25 cellular contexts compared by ENCODE assay signal in the genomic region with DNA sequence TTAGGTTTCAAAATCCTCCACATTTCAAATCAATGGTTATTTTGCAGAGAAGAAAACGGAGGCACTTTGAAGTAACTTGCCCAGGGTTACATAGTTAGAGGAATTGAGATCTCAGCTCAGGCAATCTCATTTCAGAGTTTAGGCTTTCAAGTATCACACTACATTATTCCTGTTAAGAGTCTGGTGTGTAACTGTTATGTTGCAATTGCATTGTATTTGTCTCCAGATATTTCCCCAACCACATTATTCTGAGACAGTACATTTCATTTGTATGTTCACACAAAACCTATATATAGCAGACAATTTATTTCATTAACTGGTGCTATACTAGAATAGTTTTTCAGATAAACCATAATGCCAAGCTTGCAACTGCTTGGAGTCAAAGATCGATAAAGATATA.
DNase-seq lines count a peak whose midpoint lies in the region; ATAC-seq and TF ChIP-seq lines count a peak whose summit lies in the region.
"Had no signal": no experiment of that assay in that cellular context is flagged by ENCODE, and none has a peak within 500 bp of the region (broad histone marks: within the 10 kb centered on the region; RNA-seq: fewer than 3 reads in every experiment).

No MANE protein-coding gene starts in this region.

- H3K4me3 ChIP-seq in left ventricle myocardium inferior (no peak overlapping the region), right cardiac atrium (ENCODE audit: low read length) (no peak overlapping the region)
- H3K4me3 ChIP-seq: lung, tibial artery had no signal

- TF ChIP-seq CTCF in left ventricle myocardium inferior (IDR thresholded peaks at IDR 0.05; ENCODE audit: borderline replicate concordance) (no peak), foreskin keratinocyte (conservative IDR thresholded peaks at IDR 0.05) (no peak), GM13977 (IDR thresholded peaks at IDR 0.05; ENCODE audit: extremely low read depth, insufficient read depth, missing control alignments) (no peak)

- H3K36me3 ChIP-seq in left ventricle myocardium inferior = no peaks in the 10 kb centered on the region
- H3K36me3 ChIP-seq: BE2C, tibial artery had no signal

- in situ Hi-C loops in GM13977 (cut with MboI; ENCODE audit: low pct_unique_long_range_greater_than_20kb, low sequenced_read_pairs, unreplicated experiment) = no loop called here

- H3K4me1 ChIP-seq in left ventricle myocardium inferior = peaks cover 41% of the 10 kb centered on the region
- H3K4me1 ChIP-seq in right cardiac atrium (ENCODE audit: control insufficient read depth, insufficient read depth, low read length) = no peaks in the 10 kb centered on the region
- H3K4me1 ChIP-seq in foreskin keratinocyte = no peaks in the 10 kb centered on the region

- ATAC-seq in right cardiac atrium (no peak), foreskin keratinocyte (no peak)
- ATAC-seq: stimulated activated naive CD8-positive, alpha-beta T cell treated with anti-CD3 and anti-CD28 coated beads, Interleukin-15, amount 100 ng/mL, for 72 hours had no signal

- peak overlapping the region; percentile 54 for H3K27ac ChIP-seq in left ventricle myocardium inferior (replicated peaks)
- H3K27ac ChIP-seq in right cardiac atrium (ENCODE audit: low read length) = no peak overlapping the region
- H3K27ac ChIP-seq in foreskin keratinocyte = no peak overlapping the region
- H3K27ac ChIP-seq: tibial artery had no signal

- intact Hi-C loops in left ventricle myocardium inferior (cut with micrococcal nuclease) = no loop called here
- intact Hi-C loops in right cardiac atrium (cut with DNase I) = no loop called here

- no peaks in the 10 kb centered on the region for H3K27me3 ChIP-seq in left ventricle myocardium inferior (ENCODE audit: low read depth)
- no peaks in the 10 kb centered on the region for H3K27me3 ChIP-seq in right cardiac atrium (ENCODE audit: control insufficient read depth, insufficient read depth)
- H3K27me3 ChIP-seq in foreskin keratinocyte = no peaks in the 10 kb centered on the region
- H3K27me3 ChIP-seq: tibial artery had no signal

- H3K9me3 ChIP-seq in left ventricle myocardium inferior (replicated peaks) = no peaks in the 10 kb centered on the region
- H3K9me3 ChIP-seq in right cardiac atrium (ENCODE audit: control insufficient read depth, low read length) = no peaks in the 10 kb centered on the region
- H3K9me3 ChIP-seq: BE2C, Caco-2, tibial artery had no signal

- DNase-seq in left ventricle myocardium inferior = no peak
- DNase-seq in right cardiac atrium = no peak
- peak; percentile 52 for DNase-seq in amniotic epithelial cell (ENCODE audit: low read depth)
- peak; percentile 64 for DNase-seq in iris pigment epithelial cell (ENCODE audit: low read depth)
- no peak for DNase-seq in inferior parietal cortex (ENCODE audit: extremely low spot score)
- no peak for DNase-seq in foreskin keratinocyte
- no peak for DNase-seq in GM13977 (ENCODE audit: low spot score)
- DNase-seq in NCI-H2196 treated with DMSO at 0.1 percent for 48 hours (lab: John Stamatoyannopoulos, UW; ENCODE audit: unreplicated experiment) = no peak
- DNase-seq: activated CD8-positive, alpha-beta memory T cell treated with anti-CD3 and anti-CD28 coated beads for 24 hours; activated naive CD4-positive, alpha-beta T cell; activated T-cell treated with anti-CD3 and anti-CD28 coated beads, Interleukin-2, amount 50 U/mL, for 24 hours; amniotic stem cell; BE2C; Caco-2; hypothalamus; islet precursor cell; KG1; NCI-H1048; NCI-H1930; occipital lobe; SHP77 treated with DMSO at 0.1 percent for 48 hours; stimulated activated CD4-positive, alpha-beta T cell treated with anti-CD3 and anti-CD28 coated beads, Interleukin-4, amount 100 ng/mL, for 4 hours; stimulated activated naive CD8-positive, alpha-beta T cell treated with anti-CD3 and anti-CD28 coated beads, Interleukin-15, amount 100 ng/mL, for 72 hours; tibial artery had no signal

- WGBS in right cardiac atrium = 69% methylated on average over 2 of the region's 2 CpGs

Comparison
In these comparisons a context has a peak if more than half of its experiments do, and no peak if none do; other contexts are left out.
1. DNase-seq: peak in amniotic epithelial cell (single experiment) and iris pigment epithelial cell (single experiment); none in left ventricle myocardium inferior (single experiment), right cardiac atrium (0 of 3), inferior parietal cortex (single experiment), foreskin keratinocyte (0 of 2), GM13977 (single experiment) and NCI-H2196 treated with DMSO at 0.1 percent for 48 hours (single experiment).